Comparison of ENCODE assay signal across 1 cellular context in genomic region chr18:59634096-59634495, GRCh38.
TF ChIP-seq lines count a peak whose summit lies in the region.

No MANE protein-coding gene starts in this region.

TF ChIP-seq in IMR-90, 13 proteins besides CTCF, POLR2A, EP300 and RAD21 (continued from another document):
- TF ChIP-seq MAZ (IDR thresholded peaks at IDR 0.05; ENCODE audit: borderline replicate concordance, low read depth, low read length), result no peak
- TF ChIP-seq CHD1 (IDR thresholded peaks at IDR 0.05; ENCODE audit: low read depth, low read length), result no peak
- no peak for TF ChIP-seq RCOR1 (IDR thresholded peaks at IDR 0.05; ENCODE audit: insufficient replicate concordance, low read length)
- TF ChIP-seq NFE2L2 (IDR thresholded peaks at IDR 0.05; ENCODE audit: low read depth, low read length), result no peak
- no peak for TF ChIP-seq MXI1 (IDR thresholded peaks at IDR 0.05; ENCODE audit: borderline replicate concordance, low read depth, low read length)
- TF ChIP-seq USF2 (IDR thresholded peaks at IDR 0.05; ENCODE audit: low read depth, low read length), result no peak
- no peak for TF ChIP-seq MAFK (IDR thresholded peaks at IDR 0.05; ENCODE audit: low read depth, low read length)
- TF ChIP-seq FOS (IDR thresholded peaks at IDR 0.05; ENCODE audit: low read depth, low read length), result no peak
- TF ChIP-seq BHLHE40 (IDR thresholded peaks at IDR 0.05; ENCODE audit: low read depth, low read length), result no peak
- no peak for TF ChIP-seq CEBPB (IDR thresholded peaks at IDR 0.05; ENCODE audit: low read depth, low read length)
